Comparison of ENCODE assay signal across 7 cellular contexts in the genomic region with DNA sequence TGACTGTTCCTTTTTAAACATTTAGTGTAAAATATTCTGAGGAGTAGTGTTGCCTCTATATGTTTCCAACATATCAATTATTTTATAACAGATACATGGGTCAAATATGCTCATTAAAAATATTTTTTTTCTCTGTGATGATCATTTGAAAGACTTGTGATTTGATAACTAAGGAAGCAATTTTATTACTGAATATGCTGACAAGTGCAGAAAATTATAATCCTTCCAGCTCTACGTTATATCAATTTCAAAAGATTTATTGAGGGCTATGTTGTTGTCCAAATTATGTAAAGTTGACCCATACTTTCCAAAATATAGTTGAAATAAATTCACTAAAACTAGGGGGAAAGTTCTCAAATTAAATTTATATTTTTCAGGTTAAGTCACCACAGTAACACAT.
"Had no signal": no experiment of that assay in that cellular context is flagged by ENCODE, and none has a peak within 500 bp of the region (broad histone marks: within the 10 kb centered on the region; RNA-seq: fewer than 3 reads in every experiment).

No MANE protein-coding gene starts in this region.

- H3K27ac ChIP-seq: GM23248, HL-60 had no signal

- H2AFZ ChIP-seq: GM23248 had no signal

- DNase-seq: GM23248, GOT3, H9, HCEC 1CT, KG1 had no signal

- FAIRE-seq: H54 had no signal

- H3K4me3 ChIP-seq: GM23248 had no signal

- H3K9ac ChIP-seq: GM23248 had no signal
